24 cellular contexts compared by ENCODE assay signal in genomic region chr3:128176270-128176831, GRCh38.
"Had no signal": no experiment of that assay in that cellular context is flagged by ENCODE, and none has a peak within 500 bp of the region (broad histone marks: within the 10 kb centered on the region; RNA-seq: fewer than 3 reads in every experiment).

No MANE protein-coding gene starts in this region.

- H3K9ac ChIP-seq: KMS-11, SK-N-SH had no signal

- H3K36me3 Mint-ChIP-seq: activated naive CD4-positive, alpha-beta T cell treated with anti-CD3 and anti-CD28 coated beads, Interleukin-2, amount 50 U/mL, for 72 hours had no signal

- H3K36me3 ChIP-seq: brain microvascular endothelial cell, cardiac muscle cell, MG63 had no signal

- H3K27me3 Mint-ChIP-seq: activated CD4-positive, alpha-beta memory T cell treated with anti-CD3 and anti-CD28 coated beads, Interleukin-2, amount 10 ng/mL, durations not matched to agents 7 days and 5 days; activated CD4-positive, alpha-beta T cell treated with anti-CD3 and anti-CD28 coated beads, Interleukin-2, amount 10 ng/mL, durations not matched to agents 7 days and 5 days; IgD-negative memory B cell had no signal

- H3K4me3 ChIP-seq: cardiac muscle cell, MG63 had no signal

- H3K27ac ChIP-seq: brain microvascular endothelial cell, cardiac muscle cell, KMS-11 had no signal

- ATAC-seq: activated naive CD4-positive, alpha-beta T cell treated with anti-CD3 and anti-CD28 coated beads, Interleukin-2, amount 50 U/mL, for 72 hours; Panc1; Right ventricle myocardium inferior had no signal

- H3K4me3 Mint-ChIP-seq: activated CD4-positive, alpha-beta memory T cell treated with anti-CD3 and anti-CD28 coated beads, Interleukin-2, amount 10 ng/mL, durations not matched to agents 7 days and 5 days; activated CD4-positive, alpha-beta T cell treated with anti-CD3 and anti-CD28 coated beads, Interleukin-2, amount 10 ng/mL, durations not matched to agents 7 days and 5 days; IgD-negative memory B cell had no signal

- DNase-seq: activated CD4-positive, alpha-beta memory T cell treated with anti-CD3 and anti-CD28 coated beads, Interleukin-2, amount 10 ng/mL, durations not matched to agents 7 days and 5 days; activated CD4-positive, alpha-beta T cell treated with anti-CD3 and anti-CD28 coated beads, Interleukin-2, amount 10 ng/mL, durations not matched to agents 7 days and 5 days; activated CD4-positive, CD25-positive, alpha-beta regulatory T cell; activated T-cell treated with anti-CD3 and anti-CD28 coated beads for 4 hours; brain microvascular endothelial cell; cerebellar nuclear complex; MG63; NCI-H1105; NCI-H1436; NCI-H1694 treated with DMSO at 0.1 percent for 48 hours; NCI-H2029 treated with DMSO at 0.1 percent for 48 hours; NCI-H345; NCI-H510A; NCI-H526 treated with DMSO at 0.1 percent for 48 hours; NCI-H82; RPMI8226; SK-N-SH; T-helper 1 cell had no signal

- H3K9me3 Mint-ChIP-seq: activated CD4-positive, alpha-beta memory T cell treated with anti-CD3 and anti-CD28 coated beads, Interleukin-2, amount 10 ng/mL, durations not matched to agents 7 days and 5 days; activated CD4-positive, alpha-beta T cell treated with anti-CD3 and anti-CD28 coated beads, Interleukin-2, amount 10 ng/mL, durations not matched to agents 7 days and 5 days; activated naive CD4-positive, alpha-beta T cell treated with anti-CD3 and anti-CD28 coated beads, Interleukin-2, amount 50 U/mL, for 72 hours; IgD-negative memory B cell had no signal

- H3K9me3 ChIP-seq: MG63, SK-N-SH had no signal

- H3K27ac Mint-ChIP-seq: activated CD4-positive, alpha-beta memory T cell treated with anti-CD3 and anti-CD28 coated beads, Interleukin-2, amount 10 ng/mL, durations not matched to agents 7 days and 5 days; activated CD4-positive, alpha-beta T cell treated with anti-CD3 and anti-CD28 coated beads, Interleukin-2, amount 10 ng/mL, durations not matched to agents 7 days and 5 days had no signal

- H3K27me3 ChIP-seq: brain microvascular endothelial cell, cardiac muscle cell, MG63 had no signal

- H3K4me2 ChIP-seq: KMS-11, SK-N-SH had no signal
